8 cellular contexts compared by ENCODE assay signal in the genomic region with DNA sequence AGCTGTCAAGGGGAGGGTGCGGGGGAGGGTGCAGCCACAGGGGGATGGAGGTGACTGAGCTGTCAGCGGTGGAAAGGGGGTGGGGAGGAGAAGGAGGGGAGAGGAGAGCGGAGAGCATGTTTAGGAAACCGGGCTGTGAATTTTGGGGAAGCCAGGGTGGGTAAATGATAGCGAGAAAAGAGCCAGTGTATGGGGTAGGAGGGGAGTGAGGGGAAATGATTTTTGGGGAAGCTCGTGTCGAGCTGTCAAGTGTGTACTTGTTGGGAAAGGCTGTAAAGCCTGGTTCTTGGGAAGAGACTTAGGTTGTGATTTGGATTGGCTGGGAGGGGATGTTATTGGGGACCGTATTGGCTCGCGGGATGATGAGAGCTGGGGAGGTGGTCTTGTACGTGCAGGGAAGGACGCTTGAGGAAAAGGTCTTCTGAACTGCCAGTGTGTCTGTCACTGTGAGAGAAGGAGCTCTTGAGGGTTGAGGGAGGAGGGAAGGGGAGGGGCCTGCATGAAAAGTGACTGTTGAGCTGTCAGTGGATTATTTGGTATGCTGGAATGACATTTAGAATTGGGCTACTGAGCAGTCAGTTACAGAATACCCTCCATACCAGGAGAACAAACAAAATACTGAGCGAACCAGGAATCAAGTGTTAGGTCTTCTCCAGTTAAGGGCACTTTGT. TPM values are rescaled to one million over a fixed set of nuclear protein-coding genes. Genes with fewer than 3 reads are reported as not detected.
DNase-seq lines count a peak whose midpoint lies in the region; ATAC-seq and TF ChIP-seq lines count a peak whose summit lies in the region.

No MANE protein-coding gene starts in this region.

- POLR2A ChIA-PET in Panc1 (lab: Charles Lee), result interaction anchor here (0.5 kb wide), 1 partner anchor 16 kb away, joined by 3 read pairs; no protein-coding TSS in a partner anchor

- H3K36me3 ChIP-seq in Panc1 (ENCODE audit: control insufficient read depth, insufficient read depth, low read length) (no peaks in the 10 kb centered on the region), upper lobe of right lung (no peaks in the 10 kb centered on the region)

- peaks cover 43% of the 10 kb centered on the region for H3K4me1 Mint-ChIP-seq in activated naive CD4-positive, alpha-beta T cell treated with anti-CD3 and anti-CD28 coated beads, Interleukin-2, amount 10 ng/mL, durations not matched to agents 7 days and 5 days

- BruUV-seq in Panc1 (replicated peaks; lab: Mats Ljungman, UMichigan), result no TSS peak

- peak overlapping the region; percentile 83 for H3K27ac Mint-ChIP-seq in activated naive CD4-positive, alpha-beta T cell treated with anti-CD3 and anti-CD28 coated beads, Interleukin-2, amount 10 ng/mL, durations not matched to agents 7 days and 5 days

- no peaks in the 10 kb centered on the region for H3K9me3 Mint-ChIP-seq in activated naive CD4-positive, alpha-beta T cell treated with anti-CD3 and anti-CD28 coated beads, Interleukin-2, amount 10 ng/mL, durations not matched to agents 7 days and 5 days

- no peak for TF ChIP-seq CTCF in Panc1 (IDR thresholded peaks at IDR 0.05)
- TF ChIP-seq CTCF in upper lobe of right lung (IDR thresholded peaks at IDR 0.05), result no peak

- CTCF ChIA-PET in Panc1 (lab: Charles Lee), result interaction anchor here (0.6 to 2.5 kb wide), 3 partner anchors 49 to 742 kb away, joined by 3 to 13 read pairs (median 3); no protein-coding TSS in a partner anchor
- CTCF ChIA-PET in activated naive CD4-positive, alpha-beta T cell treated with anti-CD3 and anti-CD28 coated beads, Interleukin-2, amount 10 ng/mL, durations not matched to agents 7 days and 5 days (lab: Charles Lee), result interaction anchor here (0.6 to 1.1 kb wide), 3 partner anchors 12 to 720 kb away, joined by 3 to 4 read pairs (median 3); no protein-coding TSS in a partner anchor

- intact Hi-C loops in Panc1 (cut with micrococcal nuclease; ENCODE audit: unreplicated experiment) (loop anchor here (5.0 kb wide), 2 partner anchors 49 to 99 kb away; no protein-coding TSS in a partner anchor), upper lobe of right lung (cut with DNase I) (no loop called here)

- H3K27me3 ChIP-seq in Panc1 (ENCODE audit: control insufficient read depth, insufficient read depth, low read length) (no peaks in the 10 kb centered on the region), upper lobe of right lung (no peaks in the 10 kb centered on the region)

- H3K4me3 ChIP-seq in Panc1 (ENCODE audit: low read depth in 2 of 2, low read length in 2 of 2) (peak overlapping the region; percentile 60 to 81), upper lobe of right lung (peak overlapping the region; percentile 94)

- in situ Hi-C loops in Panc1 (cut with HindIII; ENCODE audit: low pct_unique_long_range_greater_than_20kb, low sequenced_read_pairs), result no loop called here

- no peaks in the 10 kb centered on the region for H3K9me3 ChIP-seq in Panc1 (ENCODE audit: control insufficient read depth, insufficient read depth, low read depth, low read length)
- no peaks in the 10 kb centered on the region for H3K9me3 ChIP-seq in upper lobe of right lung

- ATAC-seq in HG03378 (IDR thresholded peaks at IDR 0.05; ENCODE audit: unreplicated experiment) (peak; percentile 29), Panc1 (peak; percentile 35), upper lobe of right lung (peak; percentile 65)

- peak overlapping the region; percentile 89 for H3K4me3 Mint-ChIP-seq in activated naive CD4-positive, alpha-beta T cell treated with anti-CD3 and anti-CD28 coated beads, Interleukin-2, amount 10 ng/mL, durations not matched to agents 7 days and 5 days

- DNase-seq in NCI-H1417 (lab: John Stamatoyannopoulos, UW) (peak; percentile 4 to 50 (median 13)), NCI-H1417 treated with DMSO at 0.1 percent for 48 hours (lab: John Stamatoyannopoulos, UW) (no peak), Panc1 (ENCODE audit: low read depth, low spot score) (no peak), germinal center (ENCODE audit: low spot score) (peak; percentile 54), nucleus accumbens (lab: John Stamatoyannopoulos, UW) (peak in 50 of 56 donors; percentile 4 to 67 (median 40)), upper lobe of right lung (no peak)
- DNase-seq in activated naive CD4-positive, alpha-beta T cell treated with anti-CD3 and anti-CD28 coated beads, Interleukin-2, amount 10 ng/mL, durations not matched to agents 7 days and 5 days, result peak; percentile 67

- no peaks in the 10 kb centered on the region for H3K27me3 Mint-ChIP-seq in activated naive CD4-positive, alpha-beta T cell treated with anti-CD3 and anti-CD28 coated beads, Interleukin-2, amount 10 ng/mL, durations not matched to agents 7 days and 5 days

- H3K27ac ChIP-seq in Panc1 (ENCODE audit: low read length) (peak overlapping the region; percentile 24; the same call in 1 of the 2 replicates), upper lobe of right lung (peak overlapping the region; percentile 84)

- H3K4me1 ChIP-seq in Panc1 (ENCODE audit: control insufficient read depth, insufficient read depth, low read length), result peaks cover 16% of the 10 kb centered on the region
- peaks cover 32% of the 10 kb centered on the region for H3K4me1 ChIP-seq in upper lobe of right lung

- peaks cover 10% of the 10 kb centered on the region for H3K36me3 Mint-ChIP-seq in activated naive CD4-positive, alpha-beta T cell treated with anti-CD3 and anti-CD28 coated beads, Interleukin-2, amount 10 ng/mL, durations not matched to agents 7 days and 5 days

RNA-seq across cellular contexts. Expression of gene UBR3, which starts 1.0 kb away (rescaled TPM):
- total RNA-seq in Panc1 (2021; ENCODE audit: unreplicated experiment) (27.9 TPM), upper lobe of right lung (42.8 TPM)
- polyA plus RNA-seq in Panc1 (2012; ENCODE audit: insufficient read length), result 6.3 TPM

RNA-seq across cellular contexts. Expression of gene METTL5, which starts 3.6 kb away (rescaled TPM):
- total RNA-seq in Panc1 (2021; ENCODE audit: unreplicated experiment), result 81.4 TPM
- 58.1 TPM for polyA plus RNA-seq in Panc1 (2012; ENCODE audit: insufficient read length)
- 34.7 TPM for total RNA-seq in upper lobe of right lung

RNA-seq across cellular contexts. Expression of gene SSB, which starts 29.6 kb away (rescaled TPM):
- total RNA-seq in Panc1 (2021; ENCODE audit: unreplicated experiment), result 119 TPM
- 73.2 TPM for polyA plus RNA-seq in Panc1 (2012; ENCODE audit: insufficient read length)
- 70.7 TPM for total RNA-seq in upper lobe of right lung

Comparison
In these comparisons a context has a peak if more than half of its experiments do, and no peak if none do; other contexts are left out.
1. DNase-seq: peak in NCI-H1417 (3 of 3), activated naive CD4-positive, alpha-beta T cell treated with anti-CD3 and anti-CD28 coated beads, Interleukin-2, amount 10 ng/mL, durations not matched to agents 7 days and 5 days (single experiment), germinal center (single experiment) and nucleus accumbens (50 of 56); none in NCI-H1417 treated with DMSO at 0.1 percent for 48 hours (single experiment), Panc1 (single experiment) and upper lobe of right lung (single experiment).
2. Peak in every context shown above with its lines, with median percentiles within 50 percentile points of each other: ATAC-seq.